8 cellular contexts compared by ENCODE assay signal in genomic region chr1:203286161-203286984, GRCh38. TPM values are rescaled to one million over a fixed set of nuclear protein-coding genes. Genes with fewer than 3 reads are reported as not detected.
DNase-seq lines count a peak whose midpoint lies in the region; ATAC-seq and TF ChIP-seq lines count a peak whose summit lies in the region.

No MANE protein-coding gene starts in this region.

- H3K9me3 ChIP-seq in neuronal stem cell (replicated peaks in 1 of 2; ENCODE audit: control insufficient read depth in 2 of 2, insufficient read depth in 1 of 2, low read depth in 1 of 2, low read length in 2 of 2): no peaks in the 10 kb centered on the region

- H2BK5ac ChIP-seq in neuronal stem cell (ENCODE audit: low read length): no peak overlapping the region

- intact Hi-C loops in CD14-positive monocyte (cut with micrococcal nuclease): loop anchor here in 1 of 2 donors (2.0 to 5.0 kb wide), 2 partner anchors 14 to 41 kb away; no protein-coding TSS in a partner anchor

- H3K79me1 ChIP-seq in neuronal stem cell (ENCODE audit: low read depth, low read length): no peaks in the 10 kb centered on the region

- H3K23ac ChIP-seq in neuronal stem cell (ENCODE audit: low read depth, low read length, poor library complexity): no peak overlapping the region

- no peaks in the 10 kb centered on the region for H3K27me3 Mint-ChIP-seq in CD14-positive monocyte (ENCODE audit: low read depth in 3 of 3)

- no peak overlapping the region for H2BK15ac ChIP-seq in neuronal stem cell (ENCODE audit: low read length)

- no peak for TF ChIP-seq CTCF in CD14-positive monocyte (IDR thresholded peaks at IDR 0.05)

- H3K4me3 ChIP-seq in neuronal stem cell (ENCODE audit: low read length in 2 of 2): no peak overlapping the region

- H3K36me3 ChIP-seq in neuronal stem cell (replicated peaks in 1 of 2; ENCODE audit: control insufficient read depth in 2 of 2, insufficient read depth in 2 of 2, low read length in 2 of 2): no peaks in the 10 kb centered on the region

- WGBS in neuronal stem cell (ENCODE audit: extremely low coverage in 2 of 2, insufficient read length in 2 of 2, insufficient replicate concordance in 1 of 2), 2 donors: no CpG with 5 or more reads among the region's 9 CpGs

- peak overlapping the region; percentile 66 for H3K18ac ChIP-seq in neuronal stem cell (ENCODE audit: low read length)

- peak overlapping the region; percentile 69 for H2AFZ ChIP-seq in neuronal stem cell (ENCODE audit: low read length)

- H3K27ac Mint-ChIP-seq in CD14-positive monocyte: peak overlapping the region; percentile 99 to 100 (median 100)

- no peak for DNase-seq in CD14-positive monocyte (ENCODE audit: low spot score)
- DNase-seq in NCI-H1694 (lab: John Stamatoyannopoulos, UW): peak; percentile 50
- DNase-seq in dermis blood vessel endothelial cell: peak; percentile 33
- DNase-seq in neuronal stem cell (ENCODE audit: low spot score): no peak
- no peak for DNase-seq in HCEC 1CT
- DNase-seq in stimulated activated naive CD4-positive, alpha-beta T cell (lab: John Stamatoyannopoulos, UW): no peak

- no peak overlapping the region for H3K4ac ChIP-seq in neuronal stem cell (ENCODE audit: low read length)

- H3K4me1 Mint-ChIP-seq in CD14-positive monocyte: peaks cover 85% of the 10 kb centered on the region

- H3K4me1 ChIP-seq in neuronal stem cell (ENCODE audit: control insufficient read depth in 2 of 2, insufficient read depth in 1 of 2, low read depth in 1 of 2, low read length in 2 of 2): peaks cover 37 to 41% of the 10 kb centered on the region in 2 donors

- peak overlapping the region; percentile 68 to 76 for H3K4me3 Mint-ChIP-seq in CD14-positive monocyte

- H3K14ac ChIP-seq in neuronal stem cell (ENCODE audit: low read length): no peak overlapping the region

- no peak overlapping the region for H3K4me2 ChIP-seq in neuronal stem cell (ENCODE audit: insufficient read depth, low read length, poor library complexity, severe bottlenecking)

- no peak overlapping the region for H4K91ac ChIP-seq in neuronal stem cell (ENCODE audit: low read depth, low read length, poor library complexity)

- peaks cover under 1 to 8% of the 10 kb centered on the region in 2 donors for H3K36me3 Mint-ChIP-seq in CD14-positive monocyte

- H3K9me3 Mint-ChIP-seq in CD14-positive monocyte: peaks cover 0 to 2% (median 0%) of the 10 kb centered on the region in 7 donors

- H2BK120ac ChIP-seq in neuronal stem cell (ENCODE audit: low read depth, low read length): no peak overlapping the region

- H2BK12ac ChIP-seq in neuronal stem cell (ENCODE audit: low read length): no peak overlapping the region

- peaks cover 0 to 4% (median 0%) of the 10 kb centered on the region in 3 experiments for H3K27me3 ChIP-seq in neuronal stem cell (ENCODE audit: control insufficient read depth in 3 of 3, insufficient read depth in 3 of 3, low read depth in 1 of 3, low read length in 3 of 3)

- H4K8ac ChIP-seq in neuronal stem cell (ENCODE audit: low read depth, low read length): no peak overlapping the region

- no peak overlapping the region for H3K9ac ChIP-seq in neuronal stem cell (ENCODE audit: low read depth, low read length, poor library complexity)

- H3K27ac ChIP-seq in neuronal stem cell (replicated peaks; ENCODE audit: low read length): no peak overlapping the region

- ATAC-seq in GM21619 (IDR thresholded peaks at IDR 0.05; ENCODE audit: unreplicated experiment) (no peak), GM18517 (IDR thresholded peaks at IDR 0.05; ENCODE audit: unreplicated experiment) (no peak)

- no peak overlapping the region for H2AK5ac ChIP-seq in neuronal stem cell (ENCODE audit: low read depth, low read length)

RNA-seq across cellular contexts. Expression of gene BTG2, which starts 18.9 kb away (rescaled TPM):
- polyA plus RNA-seq in CD14-positive monocyte: 100 to 1,000 TPM; 293 to 483 TPM
- total RNA-seq in dermis blood vessel endothelial cell: 63.5 and 64.7 TPM in 2 replicates
- polyA plus RNA-seq in neuronal stem cell (2013, experiment 1 of 2): 59.9 TPM
- 59.9 TPM for polyA plus RNA-seq in neuronal stem cell (2013, experiment 2 of 2)

RNA-seq across cellular contexts. Expression of gene CHIT1, which starts 56.9 kb away (rescaled TPM):
- polyA plus RNA-seq in CD14-positive monocyte: under 1 TPM in 1 of 2 donors, not detected in 1; 0.51 TPM
- total RNA-seq in dermis blood vessel endothelial cell: under 0.01 TPM in 2 replicates
- polyA plus RNA-seq in neuronal stem cell (2013, experiment 1 of 2): 0.04 TPM
- polyA plus RNA-seq in neuronal stem cell (2013, experiment 2 of 2): not detected

Comparison
In these comparisons a context has a peak if more than half of its experiments do, and no peak if none do; other contexts are left out.
1. DNase-seq: peak in NCI-H1694 (single experiment) and dermis blood vessel endothelial cell (single experiment); none in CD14-positive monocyte (single experiment), neuronal stem cell (single experiment), HCEC 1CT (single experiment) and stimulated activated naive CD4-positive, alpha-beta T cell (0 of 6).